ENCODE assay signal across 1 cellular context in genomic region chr5:14029185-14029584, GRCh38.
TF ChIP-seq lines count a peak whose summit lies in the region.

No MANE protein-coding gene starts in this region.

TF ChIP-seq in GM23338, 12 proteins besides CTCF, POLR2A, EP300 and RAD21 (continued from another document):
- TF ChIP-seq, protein P1, sequence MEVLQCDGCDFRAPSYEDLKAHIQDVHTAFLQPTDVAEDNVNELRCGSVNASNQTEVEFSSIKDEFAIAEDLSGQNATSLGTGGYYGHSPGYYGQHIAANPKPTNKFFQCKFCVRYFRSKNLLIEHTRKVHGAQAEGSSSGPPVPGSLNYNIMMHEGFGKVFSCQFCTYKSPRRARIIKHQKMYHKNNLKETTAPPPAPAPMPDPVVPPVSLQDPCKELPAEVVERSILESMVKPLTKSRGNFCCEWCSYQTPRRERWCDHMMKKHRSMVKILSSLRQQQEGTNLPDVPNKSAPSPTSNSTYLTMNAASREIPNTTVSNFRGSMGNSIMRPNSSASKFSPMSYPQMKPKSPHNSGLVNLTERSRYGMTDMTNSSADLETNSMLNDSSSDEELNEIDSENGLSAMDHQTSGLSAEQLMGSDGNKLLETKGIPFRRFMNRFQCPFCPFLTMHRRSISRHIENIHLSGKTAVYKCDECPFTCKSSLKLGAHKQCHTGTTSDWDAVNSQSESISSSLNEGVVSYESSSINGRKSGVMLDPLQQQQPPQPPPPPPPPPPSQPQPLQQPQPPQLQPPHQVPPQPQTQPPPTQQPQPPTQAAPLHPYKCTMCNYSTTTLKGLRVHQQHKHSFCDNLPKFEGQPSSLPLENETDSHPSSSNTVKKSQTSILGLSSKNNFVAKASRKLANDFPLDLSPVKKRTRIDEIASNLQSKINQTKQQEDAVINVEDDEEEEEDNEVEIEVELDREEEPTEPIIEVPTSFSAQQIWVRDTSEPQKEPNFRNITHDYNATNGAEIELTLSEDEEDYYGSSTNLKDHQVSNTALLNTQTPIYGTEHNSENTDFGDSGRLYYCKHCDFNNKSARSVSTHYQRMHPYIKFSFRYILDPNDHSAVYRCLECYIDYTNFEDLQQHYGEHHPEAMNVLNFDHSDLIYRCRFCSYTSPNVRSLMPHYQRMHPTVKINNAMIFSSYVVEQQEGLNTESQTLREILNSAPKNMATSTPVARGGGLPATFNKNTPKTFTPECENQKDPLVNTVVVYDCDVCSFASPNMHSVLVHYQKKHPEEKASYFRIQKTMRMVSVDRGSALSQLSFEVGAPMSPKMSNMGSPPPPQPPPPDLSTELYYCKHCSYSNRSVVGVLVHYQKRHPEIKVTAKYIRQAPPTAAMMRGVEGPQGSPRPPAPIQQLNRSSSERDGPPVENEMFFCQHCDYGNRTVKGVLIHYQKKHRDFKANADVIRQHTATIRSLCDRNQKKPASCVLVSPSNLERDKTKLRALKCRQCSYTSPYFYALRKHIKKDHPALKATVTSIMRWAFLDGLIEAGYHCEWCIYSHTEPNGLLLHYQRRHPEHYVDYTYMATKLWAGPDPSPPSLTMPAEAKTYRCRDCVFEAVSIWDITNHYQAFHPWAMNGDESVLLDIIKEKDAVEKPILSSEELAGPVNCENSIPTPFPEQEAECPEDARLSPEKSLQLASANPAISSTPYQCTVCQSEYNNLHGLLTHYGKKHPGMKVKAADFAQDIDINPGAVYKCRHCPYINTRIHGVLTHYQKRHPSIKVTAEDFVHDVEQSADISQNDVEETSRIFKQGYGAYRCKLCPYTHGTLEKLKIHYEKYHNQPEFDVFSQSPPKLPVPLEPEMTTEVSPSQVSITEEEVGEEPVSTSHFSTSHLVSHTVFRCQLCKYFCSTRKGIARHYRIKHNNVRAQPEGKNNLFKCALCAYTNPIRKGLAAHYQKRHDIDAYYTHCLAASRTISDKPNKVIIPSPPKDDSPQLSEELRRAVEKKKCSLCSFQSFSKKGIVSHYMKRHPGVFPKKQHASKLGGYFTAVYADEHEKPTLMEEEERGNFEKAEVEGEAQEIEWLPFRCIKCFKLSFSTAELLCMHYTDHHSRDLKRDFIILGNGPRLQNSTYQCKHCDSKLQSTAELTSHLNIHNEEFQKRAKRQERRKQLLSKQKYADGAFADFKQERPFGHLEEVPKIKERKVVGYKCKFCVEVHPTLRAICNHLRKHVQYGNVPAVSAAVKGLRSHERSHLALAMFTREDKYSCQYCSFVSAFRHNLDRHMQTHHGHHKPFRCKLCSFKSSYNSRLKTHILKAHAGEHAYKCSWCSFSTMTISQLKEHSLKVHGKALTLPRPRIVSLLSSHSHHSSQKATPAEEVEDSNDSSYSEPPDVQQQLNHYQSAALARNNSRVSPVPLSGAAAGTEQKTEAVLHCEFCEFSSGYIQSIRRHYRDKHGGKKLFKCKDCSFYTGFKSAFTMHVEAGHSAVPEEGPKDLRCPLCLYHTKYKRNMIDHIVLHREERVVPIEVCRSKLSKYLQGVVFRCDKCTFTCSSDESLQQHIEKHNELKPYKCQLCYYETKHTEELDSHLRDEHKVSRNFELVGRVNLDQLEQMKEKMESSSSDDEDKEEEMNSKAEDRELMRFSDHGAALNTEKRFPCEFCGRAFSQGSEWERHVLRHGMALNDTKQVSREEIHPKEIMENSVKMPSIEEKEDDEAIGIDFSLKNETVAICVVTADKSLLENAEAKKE (CRISPR knock-in tag; IDR thresholded peaks at IDR 0.05): no peak
- TF ChIP-seq CREB1 (CRISPR knock-in tag; IDR thresholded peaks at IDR 0.05; ENCODE audit: low read depth): no peak
- no peak for TF ChIP-seq ZNF331 (CRISPR knock-in tag; IDR thresholded peaks at IDR 0.05; ENCODE audit: low read depth)
- no peak for TF ChIP-seq EZH2 (IDR thresholded peaks at IDR 0.05; ENCODE audit: low read depth, unreplicated experiment)
- no peak for TF ChIP-seq JUNB (IDR thresholded peaks at IDR 0.05; ENCODE audit: unreplicated experiment)
